ENCODE assay signal across 8 cellular contexts in genomic region chr20:16574656-16575355, GRCh38. TPM values are rescaled to one million over a fixed set of nuclear protein-coding genes. Genes with fewer than 3 reads are reported as not detected.
DNase-seq lines count a peak whose midpoint lies in the region; ATAC-seq, FAIRE-seq and TF ChIP-seq lines count a peak whose summit lies in the region.

No MANE protein-coding gene starts in this region.

- peak overlapping the region; percentile 88 for H2AFZ ChIP-seq in neuron (ENCODE audit: low read depth, low read length)

- H3K4me1 Mint-ChIP-seq in stimulated activated naive CD8-positive, alpha-beta T cell treated with anti-CD3 and anti-CD28 coated beads, Interleukin-15, amount 100 ng/mL, for 72 hours: peaks cover 43% of the 10 kb centered on the region

- H3K9me3 ChIP-seq in HUES48 (ENCODE audit: control insufficient read depth, insufficient read depth, low read length) (no peaks in the 10 kb centered on the region), neuron (ENCODE audit: low read length) (no peaks in the 10 kb centered on the region)

- ATAC-seq in GM19467 (IDR thresholded peaks at IDR 0.05; ENCODE audit: unreplicated experiment): peak; percentile 83
- ATAC-seq in stimulated activated naive CD8-positive, alpha-beta T cell treated with anti-CD3 and anti-CD28 coated beads, Interleukin-15, amount 100 ng/mL, for 72 hours: peak; percentile 86

- H3K27me3 ChIP-seq in HUES48 (ENCODE audit: control insufficient read depth, insufficient read depth, low read length) (no peaks in the 10 kb centered on the region), neuron (ENCODE audit: insufficient read depth, low read length) (no peaks in the 10 kb centered on the region)

- peak; percentile 58 for TF ChIP-seq POLR2A in Raji (IDR thresholded peaks at IDR 0.05; ENCODE audit: insufficient read depth, low read depth, low read length)

- peaks cover 21% of the 10 kb centered on the region for H3K4me1 ChIP-seq in HUES48 (ENCODE audit: control insufficient read depth, insufficient read depth, low read length)
- peaks cover 3% of the 10 kb centered on the region for H3K4me1 ChIP-seq in neuron (ENCODE audit: insufficient read depth, low read length)

- H3K9me3 Mint-ChIP-seq in stimulated activated naive CD8-positive, alpha-beta T cell treated with anti-CD3 and anti-CD28 coated beads, Interleukin-15, amount 100 ng/mL, for 72 hours: no peaks in the 10 kb centered on the region

- H3K27me3 Mint-ChIP-seq in stimulated activated naive CD8-positive, alpha-beta T cell treated with anti-CD3 and anti-CD28 coated beads, Interleukin-15, amount 100 ng/mL, for 72 hours: no peaks in the 10 kb centered on the region

- H3K9ac ChIP-seq in HUES48 (ENCODE audit: low read depth, low read length): no peak overlapping the region

- H3K27ac Mint-ChIP-seq in stimulated activated naive CD8-positive, alpha-beta T cell treated with anti-CD3 and anti-CD28 coated beads, Interleukin-15, amount 100 ng/mL, for 72 hours: peak overlapping the region; percentile 88 to 92

- no peak overlapping the region for H3K27ac ChIP-seq in HUES48 (ENCODE audit: low read depth, low read length)

- no peak for FAIRE-seq in frontal cortex (lab: Jason Lieb, UNC)

- peak overlapping the region; percentile 69 for H3K4me3 ChIP-seq in HUES48 (ENCODE audit: low read depth, low read length)
- H3K4me3 ChIP-seq in neuron (ENCODE audit: low read length): peak overlapping the region; percentile 49

- peak overlapping the region; percentile 85 for H3K4me3 Mint-ChIP-seq in stimulated activated naive CD8-positive, alpha-beta T cell treated with anti-CD3 and anti-CD28 coated beads, Interleukin-15, amount 100 ng/mL, for 72 hours

- DNase-seq in CMK (ENCODE audit: low read depth) (peak; percentile 74), frontal cortex (ENCODE audit: low spot score in 2 of 2) (peak; percentile 70 to 84)
- peak; percentile 58 for DNase-seq in activated gamma-delta T cell treated with anti-CD3 and anti-CD28 coated beads, Interleukin-2, amount 50 U/mL, for 16 hours (ENCODE audit: low read depth)
- peak; percentile 81 to 85 for DNase-seq in stimulated activated naive CD8-positive, alpha-beta T cell treated with anti-CD3 and anti-CD28 coated beads, Interleukin-15, amount 100 ng/mL, for 72 hours

- H3K36me3 ChIP-seq in HUES48 (ENCODE audit: control insufficient read depth, insufficient read depth, low read length): no peaks in the 10 kb centered on the region
- no peaks in the 10 kb centered on the region for H3K36me3 ChIP-seq in neuron (ENCODE audit: insufficient read depth, low read length)

RNA-seq across cellular contexts. Expression of gene KIF16B, which starts 1.6 kb away (rescaled TPM):
- 70.1 TPM for total RNA-seq in frontal cortex
